ENCODE assay signal across 10 cellular contexts in genomic region chr6:35318845-35319220, GRCh38. TPM values are rescaled to one million over a fixed set of nuclear protein-coding genes. Genes with fewer than 3 reads are reported as not detected.
DNase-seq lines count a peak whose midpoint lies in the region; ATAC-seq, FAIRE-seq and TF ChIP-seq lines count a peak whose summit lies in the region.
"Had no signal": no experiment of that assay in that cellular context is flagged by ENCODE, and none has a peak within 500 bp of the region (broad histone marks: within the 10 kb centered on the region; RNA-seq: fewer than 3 reads in every experiment).

No MANE protein-coding gene starts in this region.

- no peak overlapping the region for H3T11ph ChIP-seq in H9 (ENCODE audit: low read length)

- H2BK20ac ChIP-seq in H9 (ENCODE audit: low read depth, low read length, poor library complexity, severe bottlenecking) = no peak overlapping the region

- H3K9me3 Mint-ChIP-seq in H9 = no peaks in the 10 kb centered on the region; a peak in 1 of 5 replicates
- no peaks in the 10 kb centered on the region for H3K9me3 Mint-ChIP-seq in activated T-helper 17 cell treated with anti-CD3 and anti-CD28 coated beads, Interleukin-2, amount 50 U/mL, for 72 hours
- H3K9me3 Mint-ChIP-seq: activated naive CD4-positive, alpha-beta T cell treated with anti-CD3 and anti-CD28 coated beads for 36 hours had no signal

- no peaks in the 10 kb centered on the region for H3K9me3 ChIP-seq in H9 (ENCODE audit: control insufficient read depth, low read depth, low read length)
- H3K9me3 ChIP-seq in sigmoid colon = no peaks in the 10 kb centered on the region

- H2AK5ac ChIP-seq in H9 (ENCODE audit: insufficient read length, low read length) = no peak overlapping the region

- no peaks in the 10 kb centered on the region for H3K36me3 ChIP-seq in sigmoid colon

- peak overlapping the region; percentile 93; the same call in 1 of the 2 replicates for H3K14ac ChIP-seq in H9 (ENCODE audit: insufficient read depth, low read length)

- ATAC-seq in activated T-helper 17 cell treated with anti-CD3 and anti-CD28 coated beads, Interleukin-2, amount 50 U/mL, for 72 hours (replicated peaks) = no peak

- H3K27ac Mint-ChIP-seq in H9 = no peak overlapping the region
- H3K27ac Mint-ChIP-seq in activated T-helper 17 cell treated with anti-CD3 and anti-CD28 coated beads, Interleukin-2, amount 50 U/mL, for 72 hours = no peak overlapping the region
- H3K27ac Mint-ChIP-seq: activated naive CD4-positive, alpha-beta T cell treated with anti-CD3 and anti-CD28 coated beads for 36 hours had no signal

- no peak overlapping the region for H4K91ac ChIP-seq in H9 (ENCODE audit: insufficient read length, low read depth, low read length)

- H3K27ac ChIP-seq in H9 (ENCODE audit: insufficient read length, low read depth, low read length) = no peak overlapping the region
- peak overlapping the region; percentile 63 to 72 (median 68) for H3K27ac ChIP-seq in sigmoid colon

- peak overlapping the region; percentile 43 for H3K4me2 ChIP-seq in H9 (ENCODE audit: insufficient read depth, insufficient read length, low read length)

- H4K20me1 ChIP-seq in H9 (ENCODE audit: control insufficient read depth, insufficient read depth, insufficient read length) = no peaks in the 10 kb centered on the region

- no CpG with 5 or more reads among the region's 8 CpGs for WGBS in H9 (ENCODE audit: extremely low coverage, insufficient read length, low lambda C conversion rate)
- 16 to 72% methylated on average over 8 of the region's 8 CpGs for WGBS in sigmoid colon, 2 donors

- in situ Hi-C loops in astrocyte of the cerebellum (cut with HindIII; ENCODE audit: low sequenced_read_pairs) = no loop called here

- no peak overlapping the region for H3K23ac ChIP-seq in H9 (ENCODE audit: insufficient read length, low read depth, low read length)

- H3K79me1 ChIP-seq in H9 (ENCODE audit: insufficient read depth, low read depth, low read length, poor library complexity, severe bottlenecking) = no peaks in the 10 kb centered on the region

- no peak overlapping the region for H3K18ac ChIP-seq in H9 (ENCODE audit: insufficient read length, low read depth, low read length)

- peak overlapping the region; percentile 67 for H3K9ac ChIP-seq in H9 (ENCODE audit: extremely low read depth, insufficient read length, low read length)

- H2BK15ac ChIP-seq in H9 (ENCODE audit: low read depth, low read length) = no peak overlapping the region

- no peak overlapping the region for H2BK120ac ChIP-seq in H9 (ENCODE audit: low read depth, low read length, poor library complexity, severe bottlenecking)

- FAIRE-seq in HTR-8/SVneo (lab: Jason Lieb, UNC) = no peak

- H3K27me3 ChIP-seq in H9 (ENCODE audit: insufficient read depth, low read length) = peaks cover 3% of the 10 kb centered on the region; the same call in 1 of the 2 replicates
- H3K27me3 ChIP-seq in sigmoid colon = no peaks in the 10 kb centered on the region

- peaks cover 0 to 5% (median 0%) of the 10 kb centered on the region in 3 experiments; a peak in 2 of 7 replicates for H3K36me3 Mint-ChIP-seq in H9 (ENCODE audit: insufficient read depth in 1 of 3, low read depth in 3 of 3)
- peaks cover 98% of the 10 kb centered on the region for H3K36me3 Mint-ChIP-seq in activated T-helper 17 cell treated with anti-CD3 and anti-CD28 coated beads, Interleukin-2, amount 50 U/mL, for 72 hours (ENCODE audit: low read depth)

- H3K4me1 ChIP-seq in H9 (ENCODE audit: insufficient read depth, low read length) (peaks cover 3% of the 10 kb centered on the region), sigmoid colon (peaks cover 0 to 14% (median 9%) of the 10 kb centered on the region in 4 donors)

- H4K8ac ChIP-seq in H9 (replicated peaks; ENCODE audit: insufficient read length, low read depth, low read length) = no peak overlapping the region

- no peak overlapping the region for H3K4ac ChIP-seq in H9 (ENCODE audit: low read depth, low read length)

- no peak overlapping the region for H3K56ac ChIP-seq in H9 (ENCODE audit: insufficient read length, low read depth, low read length)

- H3K23me2 ChIP-seq in H9 (ENCODE audit: insufficient read length, low read depth, low read length, poor library complexity, severe bottlenecking) = peaks cover 10% of the 10 kb centered on the region

- peaks cover 20 to 24% of the 10 kb centered on the region in 2 experiments for H3K4me1 Mint-ChIP-seq in H9
- H3K4me1 Mint-ChIP-seq in activated T-helper 17 cell treated with anti-CD3 and anti-CD28 coated beads, Interleukin-2, amount 50 U/mL, for 72 hours = peaks cover 23% of the 10 kb centered on the region

- H2BK12ac ChIP-seq in H9 (ENCODE audit: insufficient read length, low read depth, low read length) = no peak overlapping the region

- no peaks in the 10 kb centered on the region for H3K79me2 ChIP-seq in H9 (ENCODE audit: insufficient read depth, low read length)

- TF ChIP-seq POLR2A in sigmoid colon (IDR thresholded peaks at IDR 0.05) = no peak

- peak overlapping the region; percentile 70 to 77 for H3K4me3 Mint-ChIP-seq in H9
- H3K4me3 Mint-ChIP-seq in activated T-helper 17 cell treated with anti-CD3 and anti-CD28 coated beads, Interleukin-2, amount 50 U/mL, for 72 hours = no peak overlapping the region
- H3K4me3 Mint-ChIP-seq: activated naive CD4-positive, alpha-beta T cell treated with anti-CD3 and anti-CD28 coated beads for 36 hours had no signal

- no peak overlapping the region for H4K5ac ChIP-seq in H9 (ENCODE audit: insufficient read length, low read depth, low read length)

- intact Hi-C loops in sigmoid colon (cut with DNase I) = no loop called here

- peak overlapping the region; percentile 45 for H3K4me3 ChIP-seq in astrocyte of the cerebellum (ENCODE audit: low read depth, low read length)
- peak overlapping the region; percentile 20 for H3K4me3 ChIP-seq in iPS-11a (ENCODE audit: low read depth, low read length)
- peak overlapping the region; percentile 16 to 56 (median 48) for H3K4me3 ChIP-seq in sigmoid colon

- no peak for TF ChIP-seq EP300 in sigmoid colon (IDR thresholded peaks at IDR 0.05)

- peaks cover 28% of the 10 kb centered on the region for H3K27me3 Mint-ChIP-seq in H9 (ENCODE audit: low read depth)
- no peaks in the 10 kb centered on the region for H3K27me3 Mint-ChIP-seq in activated T-helper 17 cell treated with anti-CD3 and anti-CD28 coated beads, Interleukin-2, amount 50 U/mL, for 72 hours

- H2AFZ ChIP-seq in H9 (ENCODE audit: low read length) = peak overlapping the region; percentile 81

- DNase-seq in H9 = no peak
- no peak for DNase-seq in astrocyte of the cerebellum (ENCODE audit: low read depth)
- no peak for DNase-seq in sigmoid colon
- no peak for DNase-seq in stimulated activated CD4-positive, alpha-beta T cell treated with anti-CD3 and anti-CD28 coated beads, Interleukin-2, amount 100 ng/mL, for 48 hours
- no peak for DNase-seq in HTR-8/SVneo (ENCODE audit: insufficient read length, low spot score)
- DNase-seq in glomerular visceral epithelial cell (ENCODE audit: extremely low spot score) = no peak
- DNase-seq: activated naive CD4-positive, alpha-beta T cell treated with anti-CD3 and anti-CD28 coated beads for 36 hours; stimulated activated CD4-positive, alpha-beta T cell treated with anti-CD3 and anti-CD28 coated beads, Interleukin-4, amount 100 ng/mL, for 24 hours had no signal

- no peak overlapping the region for H2BK5ac ChIP-seq in H9 (ENCODE audit: insufficient read length, low read length)

- TF ChIP-seq CTCF in H9 (conservative IDR thresholded peaks at IDR 0.05) (no peak), astrocyte of the cerebellum (IDR thresholded peaks at IDR 0.05; ENCODE audit: low read depth, low read length, missing control alignments) (no peak), sigmoid colon (IDR thresholded peaks at IDR 0.05) (no peak)

RNA-seq across cellular contexts. Expression of gene DEF6, which starts 21.2 kb away (rescaled TPM):
- total RNA-seq in H9 (2021) (5.4 and 5.6 TPM in 2 replicates), sigmoid colon (1 to 10 TPM; 1.4 to 4.7 (median 3.5) TPM)
- 10 to 100 TPM in 1 of 3 donors, 1 to 10 TPM in 2; 4.2 to 30.1 (median 4.6) TPM for polyA plus RNA-seq in sigmoid colon
- 100 to 1,000 TPM; 117 to 133 TPM for total RNA-seq in activated T-helper 17 cell treated with anti-CD3 and anti-CD28 coated beads, Interleukin-2, amount 50 U/mL, for 72 hours

RNA-seq across cellular contexts. Expression of gene PPARD, which starts 23.5 kb away (rescaled TPM):
- 11.7 and 13.9 TPM in 2 replicates for total RNA-seq in H9 (2021)
- total RNA-seq in sigmoid colon = 10 to 100 TPM in 1 of 4 donors, 1 to 10 TPM in 3; 5.8 to 16.8 (median 8.5) TPM
- polyA plus RNA-seq in sigmoid colon = 10 to 100 TPM; 22.8 to 75.4 (median 31.5) TPM
- 10 to 100 TPM; 21.0 to 27.9 TPM for total RNA-seq in activated T-helper 17 cell treated with anti-CD3 and anti-CD28 coated beads, Interleukin-2, amount 50 U/mL, for 72 hours

RNA-seq across cellular contexts. Expression of gene ZNF76, which starts 59.3 kb away (rescaled TPM):
- total RNA-seq in H9 (2021) = 21.1 and 22.8 TPM in 2 replicates
- 10 to 100 TPM; 29.3 to 59.8 (median 31.8) TPM for total RNA-seq in sigmoid colon
- polyA plus RNA-seq in sigmoid colon = 10 to 100 TPM; 14.3 to 28.3 (median 15.0) TPM
- total RNA-seq in activated T-helper 17 cell treated with anti-CD3 and anti-CD28 coated beads, Interleukin-2, amount 50 U/mL, for 72 hours = 10 to 100 TPM; 44.3 to 53.2 TPM

Comparison
In these comparisons a context has a peak if more than half of its experiments do, and no peak if none do; other contexts are left out.
1. RNA of gene DEF6, which starts 21.2 kb away (total RNA-seq): 117 to 133 TPM in activated T-helper 17 cell treated with anti-CD3 and anti-CD28 coated beads, Interleukin-2, amount 50 U/mL, for 72 hours; 5.4 to 5.6 TPM in H9 and 1.4 to 4.7 TPM in sigmoid colon; every median in the first group is over 10 times any median in the second.
2. Peak in every context shown above with its lines, with median percentiles within 50 percentile points of each other: H3K4me3 ChIP-seq.